ENCODE assay signal across 14 cellular contexts in genomic region chr16:11155284-11155806, GRCh38.
DNase-seq lines count a peak whose midpoint lies in the region; ATAC-seq and TF ChIP-seq lines count a peak whose summit lies in the region.
"Had no signal": no experiment of that assay in that cellular context is flagged by ENCODE, and none has a peak within 500 bp of the region (broad histone marks: within the 10 kb centered on the region; RNA-seq: fewer than 3 reads in every experiment).

No MANE protein-coding gene starts in this region.

- 85% methylated on average over 2 of the region's 13 CpGs; no CpG with 5 or more reads in 1 of the 2 experiments for WGBS in IMR-90 (ENCODE audit: extremely low coverage in 2 of 2, insufficient read length in 1 of 2), 2 experiments

- TF ChIP-seq POLR2A in IMR-90 (IDR thresholded peaks at IDR 0.05; ENCODE audit: low read depth, low read length): no peak

- H2AK9ac ChIP-seq in IMR-90 (replicated peaks; ENCODE audit: low read depth, low read length, poor library complexity): peak overlapping the region; percentile 23

- H3K27ac Mint-ChIP-seq in activated CD4-positive, alpha-beta T cell treated with anti-CD3 and anti-CD28 coated beads, Interleukin-2, amount 10 ng/mL, durations not matched to agents 24 days and 14 days: peak overlapping the region; percentile 54
- no peak overlapping the region for H3K27ac Mint-ChIP-seq in natural killer cell
- H3K27ac Mint-ChIP-seq: T-helper 1 cell treated with Interleukin-12 subunit alpha and Interleukin-12 subunit beta and Interleukin-4 antibody, amounts not matched to agents 30 μg/mL and 1 μg/mL, for 36 hours had no signal

- peak overlapping the region; percentile 9 for H2AFZ ChIP-seq in IMR-90 (replicated peaks; ENCODE audit: low read length, poor library complexity)

- peak overlapping the region; percentile 37; the same call in 1 of the 2 replicates for H3K23ac ChIP-seq in IMR-90 (ENCODE audit: low read depth, low read length)

- peak overlapping the region; percentile 58; the same call in 1 of the 2 replicates for H2BK20ac ChIP-seq in IMR-90 (ENCODE audit: low read depth, low read length)

- H3K56ac ChIP-seq in IMR-90 (ENCODE audit: extremely low read depth, insufficient read depth, low read length): no peak overlapping the region

- H3K36me3 ChIP-seq in IMR-90 (ENCODE audit: control insufficient read depth, insufficient read depth, low read length): no peaks in the 10 kb centered on the region

- H3K27ac ChIP-seq in IMR-90 (ENCODE audit: insufficient read depth, low read length): no peak overlapping the region
- H3K27ac ChIP-seq: A549 had no signal

- peak overlapping the region in 1 of 2 experiments; percentile 18; a peak in 1 of 4 replicates for H4K8ac ChIP-seq in IMR-90 (ENCODE audit: low read depth in 2 of 2, low read length in 2 of 2)

- H3K4me3 Mint-ChIP-seq in activated CD4-positive, alpha-beta T cell treated with anti-CD3 and anti-CD28 coated beads, Interleukin-2, amount 10 ng/mL, durations not matched to agents 24 days and 14 days: no peak overlapping the region
- H3K4me3 Mint-ChIP-seq in natural killer cell: no peak overlapping the region
- H3K4me3 Mint-ChIP-seq: T-helper 1 cell treated with Interleukin-12 subunit alpha and Interleukin-12 subunit beta and Interleukin-4 antibody, amounts not matched to agents 30 μg/mL and 1 μg/mL, for 36 hours had no signal

- H3K27me3 ChIP-seq in IMR-90 (ENCODE audit: control insufficient read depth, insufficient read depth, low read length): no peaks in the 10 kb centered on the region

- intact Hi-C loops in activated CD4-positive, alpha-beta T cell treated with anti-CD3 and anti-CD28 coated beads, Interleukin-2, amount 10 ng/mL, durations not matched to agents 24 days and 14 days (cut with micrococcal nuclease): loop anchor here (5.0 kb wide), 1 partner anchor 188 kb away; no protein-coding TSS in a partner anchor
- intact Hi-C loops in IMR-90 (cut with micrococcal nuclease): no loop called here
- intact Hi-C loops in natural killer cell (cut with micrococcal nuclease): no loop called here

- peaks cover 9% of the 10 kb centered on the region for H3K4me1 ChIP-seq in IMR-90 (ENCODE audit: control insufficient read depth, insufficient read depth, low read length)
- H3K4me1 ChIP-seq: A549 had no signal

- peaks cover under 1% of the 10 kb centered on the region for H3K9me3 Mint-ChIP-seq in activated CD4-positive, alpha-beta T cell treated with anti-CD3 and anti-CD28 coated beads, Interleukin-2, amount 10 ng/mL, durations not matched to agents 24 days and 14 days
- no peaks in the 10 kb centered on the region for H3K9me3 Mint-ChIP-seq in natural killer cell

- H3K14ac ChIP-seq in IMR-90 (replicated peaks; ENCODE audit: low read depth, low read length): 0 out of 2 replicates have a peak overlapping the region, but pooled peaks have one; percentile 35

- H3K9ac ChIP-seq in IMR-90 (ENCODE audit: low read depth, low read length): no peak overlapping the region

- CTCF ChIA-PET in IMR-90 (lab: Yijun Ruan, JAX): no interaction called here

- H4K5ac ChIP-seq in IMR-90 (ENCODE audit: low read depth, low read length): peak overlapping the region; percentile 37; the same call in 1 of the 2 replicates

- peaks cover 0 to 7% of the 10 kb centered on the region in 2 experiments; a peak in 1 of 4 replicates for H3K79me1 ChIP-seq in IMR-90 (ENCODE audit: low read depth in 1 of 2, low read length in 2 of 2)

- TF ChIP-seq RAD21 in IMR-90 (IDR thresholded peaks at IDR 0.05; ENCODE audit: low read length): no peak; the same call in 1 of the 2 replicates

- no peak overlapping the region for H3K4me2 ChIP-seq in IMR-90 (ENCODE audit: low read depth, low read length)
- H3K4me2 ChIP-seq: A549 had no signal

- no peaks in the 10 kb centered on the region for H3K27me3 Mint-ChIP-seq in activated CD4-positive, alpha-beta T cell treated with anti-CD3 and anti-CD28 coated beads, Interleukin-2, amount 10 ng/mL, durations not matched to agents 24 days and 14 days
- H3K27me3 Mint-ChIP-seq in natural killer cell (ENCODE audit: low read depth in 2 of 2): no peaks in the 10 kb centered on the region

- POLR2A ChIA-PET in IMR-90 (lab: Charles Lee; ENCODE audit: unreplicated experiment): interaction anchor here (0.7 kb wide), 1 partner anchor 26 kb away, joined by 3 read pairs; no protein-coding TSS in a partner anchor

- H2BK15ac ChIP-seq in IMR-90 (ENCODE audit: low read depth, low read length): no peak overlapping the region

- dilution Hi-C loops in IMR-90 (cut with HindIII; ENCODE audit: low sequenced_read_pairs, unreplicated experiment): no loop called here

- in situ Hi-C loops in IMR-90 (cut with MboI; ENCODE audit: low sequenced_read_pairs): no loop called here

- H4K20me1 ChIP-seq in IMR-90 (ENCODE audit: insufficient read depth, low read length): no peaks in the 10 kb centered on the region; the same call in 1 of the 2 replicates

- H4K91ac ChIP-seq in IMR-90 (ENCODE audit: insufficient read depth, low read depth, low read length): no peak overlapping the region

- H3K9me3 ChIP-seq in IMR-90 (ENCODE audit: control insufficient read depth, insufficient read depth, low read length): no peaks in the 10 kb centered on the region
- H3K9me3 ChIP-seq: A549 had no signal

- H3K9me1 ChIP-seq in IMR-90 (ENCODE audit: insufficient read depth, low read length): peaks cover 10% of the 10 kb centered on the region

- H2BK120ac ChIP-seq in IMR-90 (ENCODE audit: low read depth, low read length): no peak overlapping the region

- peaks cover 16% of the 10 kb centered on the region for H3K36me3 Mint-ChIP-seq in activated CD4-positive, alpha-beta T cell treated with anti-CD3 and anti-CD28 coated beads, Interleukin-2, amount 10 ng/mL, durations not matched to agents 24 days and 14 days (ENCODE audit: low read depth)
- H3K36me3 Mint-ChIP-seq in natural killer cell: no peaks in the 10 kb centered on the region

- H2BK5ac ChIP-seq in IMR-90 (ENCODE audit: low read depth, low read length, poor library complexity, severe bottlenecking): no peak overlapping the region

- H3K18ac ChIP-seq in IMR-90 (ENCODE audit: low read depth, low read length): no peak overlapping the region

- peak overlapping the region; percentile 26; the same call in 1 of the 2 replicates for H3K4ac ChIP-seq in IMR-90 (ENCODE audit: low read depth, low read length)

- peak; percentile 86 for ATAC-seq in IMR-90 (ENCODE audit: low read depth)
- peak in 2 of 3 donors; percentile 24 to 87 for ATAC-seq in natural killer cell
- ATAC-seq in HG02885 (IDR thresholded peaks at IDR 0.05; ENCODE audit: poor library complexity, unreplicated experiment): no peak
- ATAC-seq: A549 had no signal

- TF ChIP-seq CTCF in IMR-90 (conservative IDR thresholded peaks at IDR 0.05; ENCODE audit: low read depth, low read length) (no peak), natural killer cell (IDR thresholded peaks at IDR 0.05) (no peak)

- no TSS peak for BruUV-seq in IMR-90 (replicated peaks; lab: Mats Ljungman, UMichigan)

- no peak overlapping the region; the same call in 1 of the 2 replicates for H2AK5ac ChIP-seq in IMR-90 (ENCODE audit: low read depth, low read length)

- no peak overlapping the region for H3K4me3 ChIP-seq in IMR-90 (ENCODE audit: insufficient read depth, low read depth, low read length)
- H3K4me3 ChIP-seq: A549 had no signal

- DNase-seq in activated CD4-positive, alpha-beta T cell treated with anti-CD3 and anti-CD28 coated beads, Interleukin-2, amount 10 ng/mL, durations not matched to agents 24 days and 14 days: no peak
- no peak for DNase-seq in activated CD4-positive, alpha-beta T cell treated with anti-CD3 and anti-CD28 coated beads, Interleukin-2, amount 50 U/mL, for 1 hour
- DNase-seq in IMR-90 (peak; percentile 96), astrocyte of the hippocampus (ENCODE audit: low read depth, low spot score) (peak; percentile 55), natural killer cell (no peak), hippocampal formation (lab: John Stamatoyannopoulos, UW) (no peak)
- DNase-seq in activated CD8-positive, alpha-beta memory T cell treated with anti-CD3 and anti-CD28 coated beads, Interleukin-2, amount 50 U/mL, for 48 hours: no peak
- DNase-seq: DMS79, hypothalamus, midbrain, NCI-H146 had no signal

- H3K4me1 Mint-ChIP-seq in activated CD4-positive, alpha-beta T cell treated with anti-CD3 and anti-CD28 coated beads, Interleukin-2, amount 10 ng/mL, durations not matched to agents 24 days and 14 days: peaks cover 50% of the 10 kb centered on the region
- peaks cover 9 to 23% of the 10 kb centered on the region in 2 donors for H3K4me1 Mint-ChIP-seq in natural killer cell

TF ChIP-seq in IMR-90, 13 proteins besides CTCF, POLR2A, EP300 and RAD21 (continues in another document):
- TF ChIP-seq CEBPB (IDR thresholded peaks at IDR 0.05; ENCODE audit: low read depth, low read length): no peak
- TF ChIP-seq FOS (IDR thresholded peaks at IDR 0.05; ENCODE audit: low read depth, low read length): peak; percentile 56; the same call in 1 of the 2 replicates
- TF ChIP-seq RFX5 (IDR thresholded peaks at IDR 0.05; ENCODE audit: low read depth, low read length): no peak
- TF ChIP-seq, protein P1, sequence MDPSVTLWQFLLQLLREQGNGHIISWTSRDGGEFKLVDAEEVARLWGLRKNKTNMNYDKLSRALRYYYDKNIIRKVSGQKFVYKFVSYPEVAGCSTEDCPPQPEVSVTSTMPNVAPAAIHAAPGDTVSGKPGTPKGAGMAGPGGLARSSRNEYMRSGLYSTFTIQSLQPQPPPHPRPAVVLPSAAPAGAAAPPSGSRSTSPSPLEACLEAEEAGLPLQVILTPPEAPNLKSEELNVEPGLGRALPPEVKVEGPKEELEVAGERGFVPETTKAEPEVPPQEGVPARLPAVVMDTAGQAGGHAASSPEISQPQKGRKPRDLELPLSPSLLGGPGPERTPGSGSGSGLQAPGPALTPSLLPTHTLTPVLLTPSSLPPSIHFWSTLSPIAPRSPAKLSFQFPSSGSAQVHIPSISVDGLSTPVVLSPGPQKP (IDR thresholded peaks at IDR 0.05; ENCODE audit: borderline replicate concordance, low read depth, low read length): no peak
- TF ChIP-seq SMC3 (IDR thresholded peaks at IDR 0.05; ENCODE audit: low read depth, low read length): no peak
- TF ChIP-seq MAFK (IDR thresholded peaks at IDR 0.05; ENCODE audit: low read depth, low read length): no peak
- no peak for TF ChIP-seq NFE2L2 (IDR thresholded peaks at IDR 0.05; ENCODE audit: low read depth, low read length)
- TF ChIP-seq, protein P2, sequence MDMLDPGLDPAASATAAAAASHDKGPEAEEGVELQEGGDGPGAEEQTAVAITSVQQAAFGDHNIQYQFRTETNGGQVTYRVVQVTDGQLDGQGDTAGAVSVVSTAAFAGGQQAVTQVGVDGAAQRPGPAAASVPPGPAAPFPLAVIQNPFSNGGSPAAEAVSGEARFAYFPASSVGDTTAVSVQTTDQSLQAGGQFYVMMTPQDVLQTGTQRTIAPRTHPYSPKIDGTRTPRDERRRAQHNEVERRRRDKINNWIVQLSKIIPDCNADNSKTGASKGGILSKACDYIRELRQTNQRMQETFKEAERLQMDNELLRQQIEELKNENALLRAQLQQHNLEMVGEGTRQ (IDR thresholded peaks at IDR 0.05; ENCODE audit: low read depth, low read length): no peak
- 0 out of 2 replicates have a peak, but pooled peaks have one; percentile 11 for TF ChIP-seq MAZ (IDR thresholded peaks at IDR 0.05; ENCODE audit: borderline replicate concordance, low read depth, low read length)
- TF ChIP-seq CHD1 (IDR thresholded peaks at IDR 0.05; ENCODE audit: low read depth, low read length): no peak

Comparison
In these comparisons a context has a peak if more than half of its experiments do, and no peak if none do; other contexts are left out.
1. DNase-seq: peak in IMR-90 (single experiment) and astrocyte of the hippocampus (single experiment); none in activated CD4-positive, alpha-beta T cell treated with anti-CD3 and anti-CD28 coated beads, Interleukin-2, amount 10 ng/mL, durations not matched to agents 24 days and 14 days (single experiment), activated CD4-positive, alpha-beta T cell treated with anti-CD3 and anti-CD28 coated beads, Interleukin-2, amount 50 U/mL, for 1 hour (single experiment), natural killer cell (single experiment), hippocampal formation (0 of 2) and activated CD8-positive, alpha-beta memory T cell treated with anti-CD3 and anti-CD28 coated beads, Interleukin-2, amount 50 U/mL, for 48 hours (single experiment).